1 cellular context compared by ENCODE assay signal in the genomic region with DNA sequence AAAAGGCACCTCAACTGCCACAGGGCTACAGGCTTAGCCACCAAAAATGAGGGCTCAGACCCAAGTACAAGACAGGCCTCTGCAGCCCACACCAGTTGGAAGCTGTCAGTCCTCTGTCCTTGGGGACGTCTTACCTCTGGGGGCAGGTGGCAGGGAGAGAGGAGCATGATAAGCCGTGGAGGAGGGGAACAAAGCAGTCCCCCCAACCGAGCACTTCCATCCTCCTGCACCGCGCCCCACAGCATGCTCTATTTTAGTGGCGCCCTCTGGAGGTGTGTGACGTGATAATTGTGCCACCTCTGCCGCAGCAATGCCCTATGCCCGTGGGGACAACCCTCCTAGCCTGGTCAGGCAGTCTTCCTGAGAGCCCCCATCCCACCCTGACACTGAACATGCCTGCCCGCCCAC.
A peak's percentile ranks its signal among the peaks of the same experiment; 100 is the strongest.
TF ChIP-seq lines count a peak whose summit lies in the region.

No MANE protein-coding gene starts in this region.

TF ChIP-seq in HepG2, 621 proteins besides CTCF, POLR2A, EP300 and RAD21:
- TF ChIP-seq ZNF121 (CRISPR knock-in tag; IDR thresholded peaks at IDR 0.05), result no peak
- TF ChIP-seq DBP (CRISPR knock-in tag; IDR thresholded peaks at IDR 0.05; ENCODE audit: not compliant biosample characterization), result no peak
- TF ChIP-seq RORA (CRISPR knock-in tag; IDR thresholded peaks at IDR 0.05), result no peak
- TF ChIP-seq ZNF160 (CRISPR knock-in tag; IDR thresholded peaks at IDR 0.05), result no peak
- TF ChIP-seq, protein P1, sequence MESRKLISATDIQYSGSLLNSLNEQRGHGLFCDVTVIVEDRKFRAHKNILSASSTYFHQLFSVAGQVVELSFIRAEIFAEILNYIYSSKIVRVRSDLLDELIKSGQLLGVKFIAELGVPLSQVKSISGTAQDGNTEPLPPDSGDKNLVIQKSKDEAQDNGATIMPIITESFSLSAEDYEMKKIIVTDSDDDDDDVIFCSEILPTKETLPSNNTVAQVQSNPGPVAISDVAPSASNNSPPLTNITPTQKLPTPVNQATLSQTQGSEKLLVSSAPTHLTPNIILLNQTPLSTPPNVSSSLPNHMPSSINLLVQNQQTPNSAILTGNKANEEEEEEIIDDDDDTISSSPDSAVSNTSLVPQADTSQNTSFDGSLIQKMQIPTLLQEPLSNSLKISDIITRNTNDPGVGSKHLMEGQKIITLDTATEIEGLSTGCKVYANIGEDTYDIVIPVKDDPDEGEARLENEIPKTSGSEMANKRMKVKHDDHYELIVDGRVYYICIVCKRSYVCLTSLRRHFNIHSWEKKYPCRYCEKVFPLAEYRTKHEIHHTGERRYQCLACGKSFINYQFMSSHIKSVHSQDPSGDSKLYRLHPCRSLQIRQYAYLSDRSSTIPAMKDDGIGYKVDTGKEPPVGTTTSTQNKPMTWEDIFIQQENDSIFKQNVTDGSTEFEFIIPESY (CRISPR knock-in tag; IDR thresholded peaks at IDR 0.05), result peak; percentile 66; the same call in 1 of the 2 replicates
- TF ChIP-seq MTF2 (CRISPR knock-in tag; IDR thresholded peaks at IDR 0.05; ENCODE audit: borderline replicate concordance), result 0 out of 2 replicates have a peak, but pooled peaks have one; percentile 37
- peak; percentile 25 for TF ChIP-seq PHF5A (CRISPR knock-in tag; IDR thresholded peaks at IDR 0.05; ENCODE audit: low read depth, unreplicated experiment)
- TF ChIP-seq, protein P2, sequence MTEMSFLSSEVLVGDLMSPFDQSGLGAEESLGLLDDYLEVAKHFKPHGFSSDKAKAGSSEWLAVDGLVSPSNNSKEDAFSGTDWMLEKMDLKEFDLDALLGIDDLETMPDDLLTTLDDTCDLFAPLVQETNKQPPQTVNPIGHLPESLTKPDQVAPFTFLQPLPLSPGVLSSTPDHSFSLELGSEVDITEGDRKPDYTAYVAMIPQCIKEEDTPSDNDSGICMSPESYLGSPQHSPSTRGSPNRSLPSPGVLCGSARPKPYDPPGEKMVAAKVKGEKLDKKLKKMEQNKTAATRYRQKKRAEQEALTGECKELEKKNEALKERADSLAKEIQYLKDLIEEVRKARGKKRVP (CRISPR knock-in tag; IDR thresholded peaks at IDR 0.05), result no peak
- no peak for TF ChIP-seq HNRNPUL1 (IDR thresholded peaks at IDR 0.05; ENCODE audit: low read depth, low read length)
- 0 out of 2 replicates have a peak, but pooled peaks have one; percentile 38 for TF ChIP-seq PITX1 (CRISPR knock-in tag; IDR thresholded peaks at IDR 0.05)
- no peak for TF ChIP-seq TIGD3 (CRISPR knock-in tag; IDR thresholded peaks at IDR 0.05; ENCODE audit: borderline replicate concordance)
- peak; percentile 42 for TF ChIP-seq XRCC5 (optimal IDR thresholded peaks at IDR 0.05; ENCODE audit: low read length)
- no peak for TF ChIP-seq SSRP1 (CRISPR knock-in tag; IDR thresholded peaks at IDR 0.05)
- no peak for TF ChIP-seq RFX3 (CRISPR knock-in tag; IDR thresholded peaks at IDR 0.05)
- TF ChIP-seq DNMT1 (CRISPR knock-in tag; IDR thresholded peaks at IDR 0.05), result 0 out of 2 replicates have a peak, but pooled peaks have one; percentile 22
- peak; percentile 25 for TF ChIP-seq TBX2 (CRISPR knock-in tag; IDR thresholded peaks at IDR 0.05; ENCODE audit: borderline replicate concordance)
- TF ChIP-seq HMG20A (CRISPR knock-in tag; IDR thresholded peaks at IDR 0.05; ENCODE audit: borderline replicate concordance), result no peak
- TF ChIP-seq PAF1 (CRISPR knock-in tag; IDR thresholded peaks at IDR 0.05), result no peak
- TF ChIP-seq, protein P3, sequence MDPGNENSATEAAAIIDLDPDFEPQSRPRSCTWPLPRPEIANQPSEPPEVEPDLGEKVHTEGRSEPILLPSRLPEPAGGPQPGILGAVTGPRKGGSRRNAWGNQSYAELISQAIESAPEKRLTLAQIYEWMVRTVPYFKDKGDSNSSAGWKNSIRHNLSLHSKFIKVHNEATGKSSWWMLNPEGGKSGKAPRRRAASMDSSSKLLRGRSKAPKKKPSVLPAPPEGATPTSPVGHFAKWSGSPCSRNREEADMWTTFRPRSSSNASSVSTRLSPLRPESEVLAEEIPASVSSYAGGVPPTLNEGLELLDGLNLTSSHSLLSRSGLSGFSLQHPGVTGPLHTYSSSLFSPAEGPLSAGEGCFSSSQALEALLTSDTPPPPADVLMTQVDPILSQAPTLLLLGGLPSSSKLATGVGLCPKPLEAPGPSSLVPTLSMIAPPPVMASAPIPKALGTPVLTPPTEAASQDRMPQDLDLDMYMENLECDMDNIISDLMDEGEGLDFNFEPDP (CRISPR knock-in tag; conservative IDR thresholded peaks at IDR 0.05), result 0 out of 2 replicates have a peak, but pooled peaks have one; percentile 94
- no peak for TF ChIP-seq HCFC1 (IDR thresholded peaks at IDR 0.05; ENCODE audit: low read depth, low read length)
- TF ChIP-seq ZBTB38 (CRISPR knock-in tag; IDR thresholded peaks at IDR 0.05), result 0 out of 2 replicates have a peak, but pooled peaks have one; percentile 15
- no peak for TF ChIP-seq ZNF577 (CRISPR knock-in tag; IDR thresholded peaks at IDR 0.05; ENCODE audit: borderline replicate concordance, low read depth)
- no peak for TF ChIP-seq MIER3 (CRISPR knock-in tag; IDR thresholded peaks at IDR 0.05; ENCODE audit: borderline replicate concordance)
- TF ChIP-seq CHD4 (IDR thresholded peaks at IDR 0.05; ENCODE audit: borderline replicate concordance, low read length), result peak; percentile 60; the same call in 1 of the 2 replicates
- no peak for TF ChIP-seq ZNF30 (CRISPR knock-in tag; IDR thresholded peaks at IDR 0.05)
- TF ChIP-seq THRA (CRISPR knock-in tag; IDR thresholded peaks at IDR 0.05; ENCODE audit: borderline replicate concordance), result 0 out of 2 replicates have a peak, but pooled peaks have one; percentile 1
- 0 out of 2 replicates have a peak, but pooled peaks have one; percentile 7 for TF ChIP-seq AKAP8 (CRISPR knock-in tag; IDR thresholded peaks at IDR 0.05)
- TF ChIP-seq, protein P4, sequence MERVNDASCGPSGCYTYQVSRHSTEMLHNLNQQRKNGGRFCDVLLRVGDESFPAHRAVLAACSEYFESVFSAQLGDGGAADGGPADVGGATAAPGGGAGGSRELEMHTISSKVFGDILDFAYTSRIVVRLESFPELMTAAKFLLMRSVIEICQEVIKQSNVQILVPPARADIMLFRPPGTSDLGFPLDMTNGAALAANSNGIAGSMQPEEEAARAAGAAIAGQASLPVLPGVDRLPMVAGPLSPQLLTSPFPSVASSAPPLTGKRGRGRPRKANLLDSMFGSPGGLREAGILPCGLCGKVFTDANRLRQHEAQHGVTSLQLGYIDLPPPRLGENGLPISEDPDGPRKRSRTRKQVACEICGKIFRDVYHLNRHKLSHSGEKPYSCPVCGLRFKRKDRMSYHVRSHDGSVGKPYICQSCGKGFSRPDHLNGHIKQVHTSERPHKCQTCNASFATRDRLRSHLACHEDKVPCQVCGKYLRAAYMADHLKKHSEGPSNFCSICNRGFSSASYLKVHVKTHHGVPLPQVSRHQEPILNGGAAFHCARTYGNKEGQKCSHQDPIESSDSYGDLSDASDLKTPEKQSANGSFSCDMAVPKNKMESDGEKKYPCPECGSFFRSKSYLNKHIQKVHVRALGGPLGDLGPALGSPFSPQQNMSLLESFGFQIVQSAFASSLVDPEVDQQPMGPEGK (CRISPR knock-in tag; IDR thresholded peaks at IDR 0.05), result peak; percentile 22; the same call in 1 of the 2 replicates
- TF ChIP-seq ZNF782 (CRISPR knock-in tag; IDR thresholded peaks at IDR 0.05; ENCODE audit: borderline replicate concordance), result no peak
- TF ChIP-seq ZNF703 (CRISPR knock-in tag; IDR thresholded peaks at IDR 0.05; ENCODE audit: borderline replicate concordance), result no peak
- TF ChIP-seq MAFF (IDR thresholded peaks at IDR 0.05; ENCODE audit: low read depth, low read length), result no peak
- TF ChIP-seq KDM6A (CRISPR knock-in tag; IDR thresholded peaks at IDR 0.05; ENCODE audit: low read depth), result no peak
- 0 out of 2 replicates have a peak, but pooled peaks have one; percentile 0 for TF ChIP-seq ZNF430 (CRISPR knock-in tag; IDR thresholded peaks at IDR 0.05)
- TF ChIP-seq ZFX (CRISPR knock-in tag; IDR thresholded peaks at IDR 0.05; ENCODE audit: low read depth), result no peak
- peak; percentile 96 for TF ChIP-seq HNRNPL (IDR thresholded peaks at IDR 0.05; ENCODE audit: low read depth, low read length)
- TF ChIP-seq KMT2B (CRISPR knock-in tag; IDR thresholded peaks at IDR 0.05), result no peak
- TF ChIP-seq GTF3A (CRISPR knock-in tag; conservative IDR thresholded peaks at IDR 0.05), result no peak
